24 cellular contexts compared by ENCODE assay signal in the genomic region with DNA sequence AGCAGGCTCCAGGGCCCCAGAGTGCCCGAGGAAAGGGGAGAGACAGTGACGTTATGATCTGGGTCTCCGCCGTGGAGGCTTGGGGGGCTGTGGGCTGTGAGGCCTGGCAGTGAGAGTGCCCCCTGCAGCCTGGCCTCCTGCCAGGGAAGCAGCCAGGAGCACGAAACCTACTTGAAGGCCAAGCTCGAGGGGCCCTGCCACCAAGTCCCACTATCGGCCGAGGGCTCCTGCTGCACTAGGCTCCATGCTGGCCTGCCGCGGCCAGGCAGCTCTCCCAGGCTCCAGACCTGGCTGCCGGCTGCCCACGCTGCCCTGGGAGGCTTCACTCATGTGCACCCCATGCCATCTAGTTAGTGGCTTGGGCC. TPM values are rescaled to one million over a fixed set of nuclear protein-coding genes. Genes with fewer than 3 reads are reported as not detected.
A peak's percentile ranks its signal among the peaks of the same experiment; 100 is the strongest.
DNase-seq lines count a peak whose midpoint lies in the region; ATAC-seq, FAIRE-seq and TF ChIP-seq lines count a peak whose summit lies in the region.
"Had no signal": no experiment of that assay in that cellular context is flagged by ENCODE, and none has a peak within 500 bp of the region (broad histone marks: within the 10 kb centered on the region; RNA-seq: fewer than 3 reads in every experiment).

No MANE protein-coding gene starts in this region.

- DNase-seq in Right ventricle myocardium superior (no peak), Right ventricle myocardium inferior (ENCODE audit: missing footprints) (no peak), RWPE1 (ENCODE audit: low spot score) (no peak), right cardiac atrium (peak; percentile 15 to 66 (median 65)), tibial artery (no peak), activated T-cell treated with anti-CD3 and anti-CD28 coated beads for 4 hours (no peak), kidney (no peak)
- DNase-seq: activated CD4-positive, alpha-beta T cell treated with anti-CD3 and anti-CD28 coated beads, Interleukin-2, amount 10 ng/mL, durations not matched to agents 7 days and 5 days; activated CD8-positive, alpha-beta memory T cell treated with anti-CD3 and anti-CD28 coated beads, Interleukin-2, amount 10 ng/mL, durations not matched to agents 7 days and 5 days; activated naive CD4-positive, alpha-beta T cell treated with anti-CD3 and anti-CD28 coated beads, Interleukin-2, amount 50 U/mL, for 16 hours; Caco-2; caudate nucleus; DND-41; NCI-H1105 treated with DMSO at 0.1 percent for 48 hours; NCI-H2029 treated with DMSO at 0.1 percent for 48 hours; NCI-H2227 treated with DMSO at 0.1 percent for 48 hours; posterior cingulate gyrus; RPMI8226; stomach; WERI-Rb-1 had no signal

- FAIRE-seq in kidney (lab: Jason Lieb, UNC): no peak
- FAIRE-seq: GM12892 had no signal

- H3K27me3 ChIP-seq in right cardiac atrium (ENCODE audit: control insufficient read depth, insufficient read depth) (no peaks in the 10 kb centered on the region), tibial artery (no peaks in the 10 kb centered on the region)
- H3K27me3 ChIP-seq: stomach had no signal

- TF ChIP-seq CTCF in RWPE1 (conservative IDR thresholded peaks at IDR 0.05; ENCODE audit: low read depth): no peak
- TF ChIP-seq CTCF in tibial artery (IDR thresholded peaks at IDR 0.05): no peak
- no peak for TF ChIP-seq CTCF in kidney (IDR thresholded peaks at IDR 0.05; ENCODE audit: borderline replicate concordance, extremely low read depth, insufficient read depth)

- 53% methylated on average over 12 of the region's 12 CpGs for WGBS in right cardiac atrium

- peak; percentile 3 for ATAC-seq in Right ventricle myocardium superior (ENCODE audit: poor library complexity)
- no peak for ATAC-seq in Right ventricle myocardium inferior
- ATAC-seq in right cardiac atrium: no peak
- no peak for ATAC-seq in HG03521 (IDR thresholded peaks at IDR 0.05; ENCODE audit: unreplicated experiment)
- ATAC-seq: activated CD8-positive, alpha-beta memory T cell treated with anti-CD3 and anti-CD28 coated beads, Interleukin-2, amount 10 ng/mL, durations not matched to agents 7 days and 5 days; HCT116 had no signal

- H3K9ac ChIP-seq in kidney (ENCODE audit: low read length in 2 of 2): no peak overlapping the region
- H3K9ac ChIP-seq: BLaER1 had no signal

- CTCF ChIA-PET in RWPE1 (lab: Yijun Ruan, JAX): interaction anchor here (0.8 kb wide), 1 partner anchor 625 kb away, joined by 3 read pairs; no protein-coding TSS in a partner anchor

- peak overlapping the region; percentile 97 for H3K27ac ChIP-seq in RWPE1
- no peak overlapping the region for H3K27ac ChIP-seq in right cardiac atrium (ENCODE audit: low read length)
- peak overlapping the region; percentile 52 to 65 for H3K27ac ChIP-seq in tibial artery
- no peak overlapping the region for H3K27ac ChIP-seq in kidney (ENCODE audit: low read depth in 2 of 2, low read length in 2 of 2)
- H3K27ac ChIP-seq: BLaER1, WERI-Rb-1 had no signal

- POLR2A ChIA-PET in RWPE1 (lab: Yijun Ruan, JAX; ENCODE audit: low non-redundant PET): no interaction called here

- H3K4me1 ChIP-seq in right cardiac atrium (ENCODE audit: control insufficient read depth, insufficient read depth, low read length) (no peaks in the 10 kb centered on the region), tibial artery (peaks cover 0 to 41% (median 13%) of the 10 kb centered on the region in 4 donors), kidney (ENCODE audit: control insufficient read depth in 1 of 2, insufficient read depth in 1 of 2, low read depth in 1 of 2, low read length in 2 of 2) (no peaks in the 10 kb centered on the region)
- H3K4me1 ChIP-seq: BLaER1, Caco-2 had no signal

- intact Hi-C loops in Right ventricle myocardium superior (cut with DNase I): no loop called here
- intact Hi-C loops in Right ventricle myocardium inferior (cut with DNase I): no loop called here
- intact Hi-C loops in right cardiac atrium (cut with DNase I): no loop called here
- intact Hi-C loops in tibial artery (cut with DNase I; ENCODE audit: low total_unique reads): no loop called here
- intact Hi-C loops in kidney (cut with DNase I): no loop called here

- no peaks in the 10 kb centered on the region for H3K9me3 ChIP-seq in right cardiac atrium (ENCODE audit: control insufficient read depth, low read length)
- H3K9me3 ChIP-seq in tibial artery: no peaks in the 10 kb centered on the region
- H3K9me3 ChIP-seq in kidney (ENCODE audit: control insufficient read depth in 1 of 2, low read length in 2 of 2): no peaks in the 10 kb centered on the region
- H3K9me3 ChIP-seq: Caco-2, stomach had no signal

- H3K36me3 ChIP-seq in tibial artery (peaks cover 98 to 100% (median 99%) of the 10 kb centered on the region in 3 donors), kidney (ENCODE audit: control insufficient read depth in 1 of 2, insufficient read depth in 2 of 2, low read length in 2 of 2) (peaks cover 10 to 22% of the 10 kb centered on the region in 2 donors)

- no peak overlapping the region for H3K4me3 ChIP-seq in right cardiac atrium (ENCODE audit: low read length)
- H3K4me3 ChIP-seq in tibial artery: no peak overlapping the region
- no peak overlapping the region for H3K4me3 ChIP-seq in kidney (ENCODE audit: low read length in 2 of 2)
- H3K4me3 ChIP-seq: BLaER1, stomach had no signal

RNA-seq across cellular contexts. Expression of a gene that starts 18.7 kb away (rescaled TPM):
- total RNA-seq in Right ventricle myocardium superior (216 TPM), Right ventricle myocardium inferior (253 TPM), right cardiac atrium (100 to 1,000 TPM; 262 to 363 (median 298) TPM), kidney (1,036 TPM)
- polyA plus RNA-seq in right cardiac atrium (271 TPM), kidney (ENCODE audit: insufficient read depth, low read depth, low replicate concordance) (421 TPM)

RNA-seq across cellular contexts. Expression of a gene that starts 23.3 kb away (rescaled TPM):
- total RNA-seq in Right ventricle myocardium superior (49.2 TPM), Right ventricle myocardium inferior (51.1 TPM), right cardiac atrium (10 to 100 TPM; 58.5 to 72.9 (median 60.0) TPM), kidney (79.6 TPM)
- polyA plus RNA-seq in right cardiac atrium (86.1 TPM), kidney (ENCODE audit: insufficient read depth, low read depth, low replicate concordance) (102 TPM)

RNA-seq across cellular contexts. Expression of a gene that starts 42.4 kb away (rescaled TPM):
- 2,020 TPM for total RNA-seq in Right ventricle myocardium superior
- total RNA-seq in Right ventricle myocardium inferior: 2,181 TPM
- total RNA-seq in right cardiac atrium: 1,000 to 10,000 TPM; 2,034 to 2,544 (median 2,211) TPM
- polyA plus RNA-seq in right cardiac atrium: 2,857 TPM
- total RNA-seq in kidney: 2,684 TPM
- 2,858 TPM for polyA plus RNA-seq in kidney (ENCODE audit: insufficient read depth, low read depth, low replicate concordance)

RNA-seq across cellular contexts. Expression of a gene that starts 53.3 kb away (rescaled TPM):
- 57.7 TPM for total RNA-seq in Right ventricle myocardium superior
- total RNA-seq in Right ventricle myocardium inferior: 52.3 TPM
- total RNA-seq in right cardiac atrium: 10 to 100 TPM; 47.3 to 52.6 (median 51.2) TPM
- polyA plus RNA-seq in right cardiac atrium: 60.5 TPM
- total RNA-seq in kidney: 33.8 TPM
- polyA plus RNA-seq in kidney (ENCODE audit: insufficient read depth, low read depth, low replicate concordance): 28.0 TPM

RNA-seq across cellular contexts. Expression of a gene that starts 55.6 kb away (rescaled TPM):
- 36.1 TPM for total RNA-seq in Right ventricle myocardium superior
- 36.1 TPM for total RNA-seq in Right ventricle myocardium inferior
- total RNA-seq in right cardiac atrium: 10 to 100 TPM; 38.0 to 45.0 (median 39.0) TPM
- 43.9 TPM for polyA plus RNA-seq in right cardiac atrium
- total RNA-seq in kidney: 40.2 TPM
- 33.3 TPM for polyA plus RNA-seq in kidney (ENCODE audit: insufficient read depth, low read depth, low replicate concordance)

Comparison
In these comparisons a context has a peak if more than half of its experiments do, and no peak if none do; other contexts are left out.
1. DNase-seq: peak in right cardiac atrium (3 of 3); none in Right ventricle myocardium superior (single experiment), Right ventricle myocardium inferior (single experiment), RWPE1 (single experiment), tibial artery (0 of 2), activated T-cell treated with anti-CD3 and anti-CD28 coated beads for 4 hours (single experiment) and kidney (single experiment).
2. H3K27ac ChIP-seq: peak in RWPE1 (single experiment) and tibial artery (2 of 2); none in right cardiac atrium (single experiment) and kidney (0 of 2).